6 cellular contexts compared by ENCODE assay signal in the genomic region with DNA sequence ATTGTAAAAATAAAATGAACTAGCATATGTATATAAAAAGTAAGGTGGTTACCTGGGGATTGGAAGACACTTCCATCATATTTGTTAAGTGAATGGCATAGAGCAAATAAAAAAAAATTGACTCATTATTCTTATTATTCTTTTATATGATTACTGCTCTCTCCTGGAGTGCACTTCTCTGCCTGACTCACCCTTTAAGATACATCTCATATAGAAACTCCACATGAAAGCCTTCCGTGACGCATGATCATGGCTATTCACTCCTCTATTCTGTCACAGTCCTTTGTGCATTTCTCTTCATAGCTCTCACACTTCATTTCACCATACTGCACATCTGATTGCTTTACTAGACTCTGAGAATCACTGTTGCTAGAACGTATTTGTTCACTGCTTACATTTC.
"Had no signal": no experiment of that assay in that cellular context is flagged by ENCODE, and none has a peak within 500 bp of the region (broad histone marks: within the 10 kb centered on the region; RNA-seq: fewer than 3 reads in every experiment).

No MANE protein-coding gene starts in this region.

- DNase-seq: GM23248, GOT3, H7, HFFc6 had no signal

- H3K36me3 ChIP-seq: HAP-1 had no signal

- H3K4me3 ChIP-seq: GM23248, HAP-1 had no signal

- H3K27ac ChIP-seq: GM23248, HL-60 had no signal

- H3K9ac ChIP-seq: GM23248 had no signal

- H3K9me3 ChIP-seq: HAP-1 had no signal

- H2AFZ ChIP-seq: GM23248 had no signal
